In the genomic region with DNA sequence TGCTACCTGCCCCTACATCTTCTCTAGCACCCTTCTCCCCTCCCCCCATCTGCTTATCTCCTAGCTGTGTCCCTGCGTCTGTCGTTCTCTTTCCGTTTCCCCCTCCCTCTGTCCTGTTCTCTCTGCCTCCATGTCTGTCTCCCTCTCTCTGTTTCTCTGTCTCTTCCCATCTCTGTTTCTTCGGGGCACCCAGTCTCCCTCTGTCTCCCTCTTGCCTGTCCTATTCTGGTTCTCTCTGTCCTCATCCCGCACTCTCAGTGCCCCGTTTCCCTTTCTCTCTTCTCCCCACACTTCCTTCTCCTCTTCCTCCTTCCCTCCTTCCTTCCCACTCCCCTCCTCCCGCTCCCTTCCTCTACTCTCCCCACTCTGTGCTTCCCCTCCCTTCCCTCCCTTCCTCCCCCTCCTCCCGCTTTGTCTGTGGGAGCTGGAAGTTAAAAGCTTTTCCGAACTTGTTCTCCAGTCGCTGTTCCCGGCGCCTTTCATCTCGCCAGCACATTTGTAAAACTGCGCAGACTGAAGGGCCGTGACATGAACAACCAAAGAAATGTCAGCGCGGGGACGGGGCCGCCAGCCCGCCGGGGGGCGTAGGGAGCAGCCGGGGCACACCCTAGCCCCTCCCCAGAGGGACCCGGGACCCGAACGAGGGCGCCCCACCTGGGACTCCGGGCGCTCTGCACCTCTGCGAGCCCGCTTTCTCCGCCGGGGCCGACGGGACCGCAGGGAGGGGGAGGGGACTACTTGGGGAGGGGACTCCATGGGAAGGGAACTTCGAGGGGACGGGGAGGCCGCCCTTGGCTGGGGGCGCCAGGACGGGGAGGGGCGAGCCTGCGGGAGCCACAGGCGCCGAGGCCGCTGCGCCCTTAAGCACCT, we compare ENCODE assay signal across 1 cellular context.
TF ChIP-seq lines count a peak whose summit lies in the region.

No MANE protein-coding gene starts in this region.

TF ChIP-seq in SK-N-SH treated with all-trans-retinoic acid at 6 μM for 48 hours, 23 proteins besides CTCF, POLR2A, EP300 and RAD21 (continued from another document):
- TF ChIP-seq TCF4 (CRISPR knock-in tag; IDR thresholded peaks at IDR 0.05; ENCODE audit: borderline replicate concordance) (no peak), TOX (CRISPR knock-in tag; IDR thresholded peaks at IDR 0.05; ENCODE audit: borderline replicate concordance) (no peak)
